In genomic region chr22:38718414-38718813, GRCh38 we compare ENCODE assay signal across 8 cellular contexts. TPM values are rescaled to one million over a fixed set of nuclear protein-coding genes. Genes with fewer than 3 reads are reported as not detected.
DNase-seq lines count a peak whose midpoint lies in the region; ATAC-seq and TF ChIP-seq lines count a peak whose summit lies in the region.

No MANE protein-coding gene starts in this region.

- ATAC-seq in HG03442 (IDR thresholded peaks at IDR 0.05; ENCODE audit: unreplicated experiment): no peak
- no peak for ATAC-seq in HG03045 (IDR thresholded peaks at IDR 0.05; ENCODE audit: unreplicated experiment)

- no peak overlapping the region for H3K4me3 ChIP-seq in ascending aorta

- CTCF ChIA-PET in activated CD4-positive, alpha-beta memory T cell treated with anti-CD3 and anti-CD28 coated beads for 36 hours (lab: Charles Lee): interaction anchor here (1.7 kb wide), 1 partner anchor 15 kb away, joined by 7 read pairs; no protein-coding TSS in a partner anchor
- CTCF ChIA-PET in activated CD4-positive, alpha-beta memory T cell treated with anti-CD3 and anti-CD28 coated beads, Interleukin-2, amount 10 ng/mL, durations not matched to agents 7 days and 5 days (lab: Charles Lee): interaction anchor here (0.6 kb wide), 1 partner anchor 34 kb away, joined by 3 read pairs; no protein-coding TSS in a partner anchor

- H3K4me3 Mint-ChIP-seq in activated CD4-positive, alpha-beta memory T cell treated with anti-CD3 and anti-CD28 coated beads for 36 hours: no peak overlapping the region
- H3K4me3 Mint-ChIP-seq in activated CD4-positive, alpha-beta memory T cell treated with anti-CD3 and anti-CD28 coated beads, Interleukin-2, amount 10 ng/mL, durations not matched to agents 7 days and 5 days: no peak overlapping the region

- H3K27me3 ChIP-seq in ascending aorta: no peaks in the 10 kb centered on the region

- TF ChIP-seq CTCF in ascending aorta (IDR thresholded peaks at IDR 0.05): peak; percentile 49 to 69 (median 65)

- peak overlapping the region; percentile 9 for H3K27ac Mint-ChIP-seq in activated CD4-positive, alpha-beta memory T cell treated with anti-CD3 and anti-CD28 coated beads for 36 hours
- H3K27ac Mint-ChIP-seq in activated CD4-positive, alpha-beta memory T cell treated with anti-CD3 and anti-CD28 coated beads, Interleukin-2, amount 10 ng/mL, durations not matched to agents 7 days and 5 days: no peak overlapping the region

- H3K36me3 ChIP-seq in ascending aorta: peaks cover 34 to 58% of the 10 kb centered on the region in 2 donors

- H3K36me3 Mint-ChIP-seq in activated CD4-positive, alpha-beta memory T cell treated with anti-CD3 and anti-CD28 coated beads for 36 hours: peaks cover 39% of the 10 kb centered on the region
- H3K36me3 Mint-ChIP-seq in activated CD4-positive, alpha-beta memory T cell treated with anti-CD3 and anti-CD28 coated beads, Interleukin-2, amount 10 ng/mL, durations not matched to agents 7 days and 5 days (ENCODE audit: low read depth): peaks cover 73% of the 10 kb centered on the region

- H3K9me3 ChIP-seq in ascending aorta: no peaks in the 10 kb centered on the region

- H3K4me1 Mint-ChIP-seq in activated CD4-positive, alpha-beta memory T cell treated with anti-CD3 and anti-CD28 coated beads for 36 hours (ENCODE audit: low read depth): peaks cover 15% of the 10 kb centered on the region
- peaks cover 19% of the 10 kb centered on the region for H3K4me1 Mint-ChIP-seq in activated CD4-positive, alpha-beta memory T cell treated with anti-CD3 and anti-CD28 coated beads, Interleukin-2, amount 10 ng/mL, durations not matched to agents 7 days and 5 days

- H3K9me3 Mint-ChIP-seq in activated CD4-positive, alpha-beta memory T cell treated with anti-CD3 and anti-CD28 coated beads for 36 hours: no peaks in the 10 kb centered on the region
- H3K9me3 Mint-ChIP-seq in activated CD4-positive, alpha-beta memory T cell treated with anti-CD3 and anti-CD28 coated beads, Interleukin-2, amount 10 ng/mL, durations not matched to agents 7 days and 5 days: no peaks in the 10 kb centered on the region

- intact Hi-C loops in activated CD4-positive, alpha-beta memory T cell treated with anti-CD3 and anti-CD28 coated beads for 36 hours (cut with micrococcal nuclease): no loop called here
- intact Hi-C loops in ascending aorta (cut with DNase I): loop anchor here (1.0 kb wide), 1 partner anchor 13 kb away; the partner anchor contains the start of gene GTPBP1

- POLR2A ChIA-PET in activated CD4-positive, alpha-beta memory T cell treated with anti-CD3 and anti-CD28 coated beads for 36 hours (lab: Charles Lee): interaction anchor here (0.9 kb wide), 1 partner anchor 8 kb away, joined by 3 read pairs; no protein-coding TSS in a partner anchor
- POLR2A ChIA-PET in activated CD4-positive, alpha-beta memory T cell treated with anti-CD3 and anti-CD28 coated beads, Interleukin-2, amount 10 ng/mL, durations not matched to agents 7 days and 5 days (lab: Charles Lee): interaction anchor here (0.7 to 3.1 kb wide), 4 partner anchors 10 to 17 kb away, joined by 3 to 23 read pairs (median 8); partner anchors contain the start of gene GTPBP1

- peak overlapping the region; percentile 55 to 68 for H3K27ac ChIP-seq in ascending aorta
- peak overlapping the region; percentile 10 for H3K27ac ChIP-seq in substantia nigra (ENCODE audit: low read depth, low read length, poor library complexity, severe bottlenecking)

- no peak for DNase-seq in activated CD4-positive, alpha-beta memory T cell treated with anti-CD3 and anti-CD28 coated beads for 36 hours
- no peak for DNase-seq in activated CD4-positive, alpha-beta memory T cell treated with anti-CD3 and anti-CD28 coated beads, Interleukin-2, amount 10 ng/mL, durations not matched to agents 7 days and 5 days
- DNase-seq in ascending aorta (ENCODE audit: low spot score in 2 of 2) (peak in 1 of 2 donors; percentile 88), iPS-NIHi7 (ENCODE audit: extremely low spot score) (peak; percentile 77), substantia nigra (lab: John Stamatoyannopoulos, UW) (peak in 12 of 49 donors; percentile 18 to 54 (median 40))
- no peak for DNase-seq in activated CD4-positive, CD25-positive, alpha-beta regulatory T cell treated with anti-CD3 and anti-CD28 coated beads, Interleukin-2, amount 50 U/mL, for 72 hours

- no peaks in the 10 kb centered on the region for H3K27me3 Mint-ChIP-seq in activated CD4-positive, alpha-beta memory T cell treated with anti-CD3 and anti-CD28 coated beads for 36 hours
- H3K27me3 Mint-ChIP-seq in activated CD4-positive, alpha-beta memory T cell treated with anti-CD3 and anti-CD28 coated beads, Interleukin-2, amount 10 ng/mL, durations not matched to agents 7 days and 5 days: no peaks in the 10 kb centered on the region

- H3K4me1 ChIP-seq in ascending aorta: peaks cover 0 to 11% of the 10 kb centered on the region in 2 donors

RNA-seq across cellular contexts. Expression of gene GTPBP1, which starts 12.7 kb away (rescaled TPM):
- 10 to 100 TPM; 95.4 to 98.1 TPM for total RNA-seq in activated CD4-positive, alpha-beta memory T cell treated with anti-CD3 and anti-CD28 coated beads for 36 hours
- 100 to 1,000 TPM; 111 to 114 TPM for total RNA-seq in activated CD4-positive, alpha-beta memory T cell treated with anti-CD3 and anti-CD28 coated beads, Interleukin-2, amount 10 ng/mL, durations not matched to agents 7 days and 5 days
- total RNA-seq in ascending aorta: 89.5 TPM

RNA-seq across cellular contexts. Expression of gene JOSD1, which starts 17.7 kb away (rescaled TPM):
- 10 to 100 TPM; 71.8 to 78.4 TPM for total RNA-seq in activated CD4-positive, alpha-beta memory T cell treated with anti-CD3 and anti-CD28 coated beads for 36 hours
- 100 to 1,000 TPM; 109 to 111 TPM for total RNA-seq in activated CD4-positive, alpha-beta memory T cell treated with anti-CD3 and anti-CD28 coated beads, Interleukin-2, amount 10 ng/mL, durations not matched to agents 7 days and 5 days
- total RNA-seq in ascending aorta: 153 TPM

RNA-seq across cellular contexts. Expression of gene TOMM22, which starts 36.7 kb away (rescaled TPM):
- 100 to 1,000 TPM; 122 to 128 TPM for total RNA-seq in activated CD4-positive, alpha-beta memory T cell treated with anti-CD3 and anti-CD28 coated beads for 36 hours
- total RNA-seq in activated CD4-positive, alpha-beta memory T cell treated with anti-CD3 and anti-CD28 coated beads, Interleukin-2, amount 10 ng/mL, durations not matched to agents 7 days and 5 days: 10 to 100 TPM; 60.4 to 63.0 TPM
- 19.3 TPM for total RNA-seq in ascending aorta

RNA-seq across cellular contexts. Expression of gene SUN2, which starts 37.4 kb away (rescaled TPM):
- total RNA-seq in activated CD4-positive, alpha-beta memory T cell treated with anti-CD3 and anti-CD28 coated beads for 36 hours: 100 to 1,000 TPM; 159 to 168 TPM
- total RNA-seq in activated CD4-positive, alpha-beta memory T cell treated with anti-CD3 and anti-CD28 coated beads, Interleukin-2, amount 10 ng/mL, durations not matched to agents 7 days and 5 days: 100 to 1,000 TPM; 498 to 500 TPM
- 896 TPM for total RNA-seq in ascending aorta
